12 cellular contexts compared by ENCODE assay signal in genomic region chr4:86973668-86974067, GRCh38. TPM values are rescaled to one million over a fixed set of nuclear protein-coding genes. Genes with fewer than 3 reads are reported as not detected.
DNase-seq lines count a peak whose midpoint lies in the region; ATAC-seq and TF ChIP-seq lines count a peak whose summit lies in the region.
"Had no signal": no experiment of that assay in that cellular context is flagged by ENCODE, and none has a peak within 500 bp of the region (broad histone marks: within the 10 kb centered on the region; RNA-seq: fewer than 3 reads in every experiment).

No MANE protein-coding gene starts in this region.

- DNase-seq in NCI-H345 (lab: John Stamatoyannopoulos, UW) (peak; percentile 8), NCI-H345 treated with DMSO at 0.1 percent for 48 hours (lab: John Stamatoyannopoulos, UW; ENCODE audit: unreplicated experiment) (no peak), HuH-7.5 (ENCODE audit: low spot score) (peak; percentile 17), WTC11 (ENCODE audit: low spot score) (no peak), nephron progenitor cell (no peak), DMS 273 treated with DMSO at 0.1 percent for 48 hours (lab: John Stamatoyannopoulos, UW) (no peak), DMS53 treated with DMSO at 0.1 percent for 48 hours (lab: John Stamatoyannopoulos, UW; ENCODE audit: unreplicated experiment) (no peak)
- DNase-seq: activated gamma-delta T cell treated with Interleukin-2 at 50 U/mL for 16 hours; aorta; naive thymus-derived CD4-positive, alpha-beta T cell; NCI-H187 treated with DMSO at 0.1 percent for 48 hours had no signal

- POLR2A ChIA-PET in WTC11 (lab: Charles Lee): interaction anchor here (1.0 kb wide), 1 partner anchor 28 kb away, joined by 3 read pairs; no protein-coding TSS in a partner anchor

- H3K9me3 Mint-ChIP-seq in WTC11 (no peaks in the 10 kb centered on the region), nephron progenitor cell (peaks cover 3% of the 10 kb centered on the region)
- H3K9me3 Mint-ChIP-seq: naive thymus-derived CD4-positive, alpha-beta T cell had no signal

- CTCF ChIA-PET in WTC11 (lab: Charles Lee): interaction anchor here (1.3 kb wide), 1 partner anchor 14 kb away, joined by 4 read pairs; no protein-coding TSS in a partner anchor

- H3K27ac Mint-ChIP-seq in WTC11 (peak overlapping the region; percentile 92), nephron progenitor cell (peak overlapping the region; percentile 57)

- ATAC-seq in WTC11: no peak
- no peak for ATAC-seq in HG02798 (IDR thresholded peaks at IDR 0.05; ENCODE audit: poor library complexity, unreplicated experiment)
- ATAC-seq: naive thymus-derived CD4-positive, alpha-beta T cell had no signal

- H3K27me3 Mint-ChIP-seq in WTC11 (ENCODE audit: low read depth) (no peaks in the 10 kb centered on the region), nephron progenitor cell (ENCODE audit: low read depth, poor library complexity) (no peaks in the 10 kb centered on the region)
- H3K27me3 Mint-ChIP-seq: naive thymus-derived CD4-positive, alpha-beta T cell had no signal

- no peak overlapping the region; the same call in 1 of the 2 replicates for H3K4me3 Mint-ChIP-seq in WTC11
- peak overlapping the region; percentile 1 for H3K4me3 Mint-ChIP-seq in nephron progenitor cell

- H3K36me3 Mint-ChIP-seq in WTC11 (no peaks in the 10 kb centered on the region), nephron progenitor cell (ENCODE audit: low read depth) (peaks cover 30% of the 10 kb centered on the region)

- H3K4me1 Mint-ChIP-seq in WTC11 (peaks cover 67% of the 10 kb centered on the region), nephron progenitor cell (peaks cover 74% of the 10 kb centered on the region)

- TF ChIP-seq CTCF in WTC11 (IDR thresholded peaks at IDR 0.05): no peak
- no peak for TF ChIP-seq CTCF in nephron progenitor cell (IDR thresholded peaks at IDR 0.05)

TF ChIP-seq in WTC11, 78 proteins besides CTCF, POLR2A, EP300 and RAD21:
- TF ChIP-seq ZNF121 (CRISPR knock-in tag; IDR thresholded peaks at IDR 0.05): no peak
- no peak for TF ChIP-seq FOXP1 (CRISPR knock-in tag; IDR thresholded peaks at IDR 0.05; ENCODE audit: borderline replicate concordance)
- no peak for TF ChIP-seq FOXP4 (CRISPR knock-in tag; IDR thresholded peaks at IDR 0.05)
- TF ChIP-seq NFYB (CRISPR knock-in tag; conservative IDR thresholded peaks at IDR 0.05; ENCODE audit: low read depth): no peak
- TF ChIP-seq HMGXB4 (CRISPR knock-in tag; IDR thresholded peaks at IDR 0.05): no peak
- TF ChIP-seq E2F4 (CRISPR knock-in tag; IDR thresholded peaks at IDR 0.05; ENCODE audit: borderline replicate concordance, low read depth): no peak
- TF ChIP-seq E2F5 (CRISPR knock-in tag; IDR thresholded peaks at IDR 0.05): no peak
- no peak for TF ChIP-seq ATF6 (CRISPR knock-in tag; IDR thresholded peaks at IDR 0.05)
- no peak for TF ChIP-seq RELA (CRISPR knock-in tag; IDR thresholded peaks at IDR 0.05; ENCODE audit: borderline replicate concordance)
- TF ChIP-seq NFATC4 (CRISPR knock-in tag; IDR thresholded peaks at IDR 0.05): no peak
- no peak for TF ChIP-seq ATF3 (CRISPR knock-in tag; conservative IDR thresholded peaks at IDR 0.05)
- TF ChIP-seq OVOL2 (CRISPR knock-in tag; IDR thresholded peaks at IDR 0.05; ENCODE audit: borderline replicate concordance): no peak
- TF ChIP-seq TCF7 (CRISPR knock-in tag; IDR thresholded peaks at IDR 0.05; ENCODE audit: low read depth): no peak

RNA-seq across cellular contexts. Expression of gene AFF1, which starts 38.9 kb away (rescaled TPM):
- 72.6 to 93.4 TPM (median 83.9 TPM) in 3 replicates for total RNA-seq in WTC11 (2021)

Comparison
In these comparisons a context has a peak if more than half of its experiments do, and no peak if none do; other contexts are left out.
1. DNase-seq: peak in NCI-H345 (single experiment) and HuH-7.5 (single experiment); none in NCI-H345 treated with DMSO at 0.1 percent for 48 hours (single experiment), WTC11 (single experiment), nephron progenitor cell (single experiment), DMS 273 treated with DMSO at 0.1 percent for 48 hours (single experiment) and DMS53 treated with DMSO at 0.1 percent for 48 hours (single experiment).